ENCODE assay signal across 20 cellular contexts in the genomic region with DNA sequence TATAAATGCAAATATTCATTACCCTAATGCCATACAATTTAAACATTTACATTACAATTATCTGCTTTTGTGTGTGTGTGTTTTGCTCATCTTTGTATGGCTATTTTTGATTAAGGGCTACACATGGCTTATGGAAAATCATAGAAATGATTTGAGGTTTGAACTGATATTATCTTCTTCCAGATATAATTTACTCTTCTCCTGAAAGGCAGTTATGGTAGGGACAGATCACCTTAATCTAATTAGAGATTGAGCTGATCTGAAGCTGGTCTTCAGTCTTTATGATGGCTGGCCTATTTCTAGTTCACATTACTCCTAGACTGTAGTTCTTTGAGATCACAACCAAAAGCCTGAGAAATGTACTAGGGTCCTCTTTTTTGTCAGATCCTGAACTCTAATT.
"Had no signal": no experiment of that assay in that cellular context is flagged by ENCODE, and none has a peak within 500 bp of the region (broad histone marks: within the 10 kb centered on the region; RNA-seq: fewer than 3 reads in every experiment).

No MANE protein-coding gene starts in this region.

- H3K36me3 ChIP-seq: SJCRH30 had no signal

- H3K4me3 ChIP-seq: K562, SJCRH30, SK-N-MC had no signal

- H3K27ac ChIP-seq: HL-60, KMS-11, RWPE1, SJCRH30, SK-N-MC had no signal

- H3K27me3 ChIP-seq: SJCRH30 had no signal

- H3K4me1 ChIP-seq: SJCRH30 had no signal

- H3K9me3 ChIP-seq: SJCRH30 had no signal

- ATAC-seq: K562 had no signal

- DNase-seq: Kasumi-1, NCI-H1048, NCI-H1105, NCI-H1417, NCI-H1436 treated with DMSO at 0.1 percent for 48 hours, NCI-H1694, NCI-H187 treated with DMSO at 0.1 percent for 48 hours, NCI-H2029 treated with DMSO at 0.1 percent for 48 hours, NCI-H2171 treated with DMSO at 0.1 percent for 48 hours, NCI-H345, NCI-H446 treated with DMSO at 0.1 percent for 48 hours, NCI-H510A treated with DMSO at 0.1 percent for 48 hours, NCI-H526, SHP77, SJCRH30 had no signal
